In the genomic region with DNA sequence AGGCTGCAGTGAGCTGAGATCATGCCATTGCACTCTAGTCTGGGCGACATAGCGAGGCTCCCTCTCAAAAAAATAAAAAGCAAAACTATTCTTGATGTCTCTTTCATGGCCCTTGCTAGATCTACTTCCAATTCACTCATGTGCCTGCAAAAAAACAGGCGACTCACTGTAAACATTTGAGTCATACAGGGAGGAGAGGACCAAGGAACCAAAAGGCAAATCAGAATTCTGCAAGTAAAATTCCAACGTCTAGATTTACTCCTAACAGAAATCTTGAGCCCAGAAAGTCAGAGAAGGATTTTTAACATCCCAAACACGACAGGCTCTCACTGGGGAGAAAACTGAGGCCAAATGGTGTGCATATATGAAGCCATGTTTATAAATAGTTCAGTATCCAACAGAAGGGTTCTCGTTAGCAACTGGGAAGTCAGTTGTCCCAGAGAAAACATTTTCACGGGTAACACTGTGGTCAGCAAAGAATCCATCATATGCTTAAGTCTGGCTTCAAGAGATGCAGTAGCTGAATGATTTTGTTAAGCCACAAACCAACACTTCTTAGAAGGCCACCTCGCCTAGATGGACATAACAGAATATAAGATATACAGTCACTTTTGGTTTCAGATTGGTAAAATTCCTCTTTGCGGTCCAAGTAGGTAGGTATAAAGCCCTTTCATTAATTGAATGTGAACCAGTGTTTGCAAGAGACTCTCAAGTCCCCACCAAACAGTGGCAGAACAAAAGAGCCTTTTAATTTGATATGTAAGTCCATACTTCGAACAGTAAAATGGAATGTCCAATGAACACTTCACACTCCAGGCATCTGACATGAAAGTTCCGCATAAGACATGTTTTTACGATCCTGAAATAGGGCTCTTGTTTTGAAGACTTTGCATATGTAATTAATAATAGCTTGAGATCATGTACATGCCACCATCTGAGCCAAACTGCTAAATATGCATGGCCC, we compare ENCODE assay signal across 1 cellular context.
TF ChIP-seq lines count a peak whose summit lies in the region.

No MANE protein-coding gene starts in this region.

TF ChIP-seq in IMR-90, 13 proteins besides CTCF, POLR2A, EP300 and RAD21:
- no peak for TF ChIP-seq RCOR1 (IDR thresholded peaks at IDR 0.05; ENCODE audit: insufficient replicate concordance, low read length)
- TF ChIP-seq CEBPB (IDR thresholded peaks at IDR 0.05; ENCODE audit: low read depth, low read length) = no peak
- no peak for TF ChIP-seq MAFK (IDR thresholded peaks at IDR 0.05; ENCODE audit: low read depth, low read length)
- no peak for TF ChIP-seq NFE2L2 (IDR thresholded peaks at IDR 0.05; ENCODE audit: low read depth, low read length)
- TF ChIP-seq, protein P1, sequence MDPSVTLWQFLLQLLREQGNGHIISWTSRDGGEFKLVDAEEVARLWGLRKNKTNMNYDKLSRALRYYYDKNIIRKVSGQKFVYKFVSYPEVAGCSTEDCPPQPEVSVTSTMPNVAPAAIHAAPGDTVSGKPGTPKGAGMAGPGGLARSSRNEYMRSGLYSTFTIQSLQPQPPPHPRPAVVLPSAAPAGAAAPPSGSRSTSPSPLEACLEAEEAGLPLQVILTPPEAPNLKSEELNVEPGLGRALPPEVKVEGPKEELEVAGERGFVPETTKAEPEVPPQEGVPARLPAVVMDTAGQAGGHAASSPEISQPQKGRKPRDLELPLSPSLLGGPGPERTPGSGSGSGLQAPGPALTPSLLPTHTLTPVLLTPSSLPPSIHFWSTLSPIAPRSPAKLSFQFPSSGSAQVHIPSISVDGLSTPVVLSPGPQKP (IDR thresholded peaks at IDR 0.05; ENCODE audit: borderline replicate concordance, low read depth, low read length) = no peak
- peak; percentile 56; the same call in 1 of the 2 replicates for TF ChIP-seq FOS (IDR thresholded peaks at IDR 0.05; ENCODE audit: low read depth, low read length)
- TF ChIP-seq RFX5 (IDR thresholded peaks at IDR 0.05; ENCODE audit: low read depth, low read length) = no peak
- no peak for TF ChIP-seq MAZ (IDR thresholded peaks at IDR 0.05; ENCODE audit: borderline replicate concordance, low read depth, low read length)
- TF ChIP-seq MXI1 (IDR thresholded peaks at IDR 0.05; ENCODE audit: borderline replicate concordance, low read depth, low read length) = 0 out of 2 replicates have a peak, but pooled peaks have one; percentile 27
- TF ChIP-seq BHLHE40 (IDR thresholded peaks at IDR 0.05; ENCODE audit: low read depth, low read length) = peak; percentile 87
- TF ChIP-seq CHD1 (IDR thresholded peaks at IDR 0.05; ENCODE audit: low read depth, low read length) = no peak
- peak; percentile 18; the same call in 1 of the 2 replicates for TF ChIP-seq SMC3 (IDR thresholded peaks at IDR 0.05; ENCODE audit: low read depth, low read length)
- TF ChIP-seq USF2 (IDR thresholded peaks at IDR 0.05; ENCODE audit: low read depth, low read length) = no peak
TF ChIP-seq in IMR-90: peak in this region for 4.
